In the genomic region with DNA sequence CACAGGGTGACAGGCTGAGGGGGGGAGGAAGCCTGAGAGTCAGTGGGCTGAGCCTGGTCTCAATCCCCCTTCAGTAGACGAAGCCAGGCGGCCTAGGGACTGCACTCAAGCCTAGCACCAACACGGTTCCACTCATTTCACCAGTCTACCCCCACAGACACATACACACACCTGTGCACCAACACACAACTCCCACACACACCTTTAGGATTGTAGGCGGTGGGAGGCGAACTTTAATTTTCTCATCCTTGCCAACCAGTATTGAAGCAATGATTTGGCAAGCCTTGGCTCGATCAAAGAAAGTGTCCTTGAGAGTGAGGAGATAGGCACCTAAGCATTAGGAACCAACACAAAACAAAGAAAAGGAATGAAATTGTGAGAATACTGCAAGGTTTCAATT, we compare ENCODE assay signal across 16 cellular contexts. TPM values are rescaled to one million over a fixed set of nuclear protein-coding genes. Genes with fewer than 3 reads are reported as not detected.
DNase-seq lines count a peak whose midpoint lies in the region; ATAC-seq, FAIRE-seq and TF ChIP-seq lines count a peak whose summit lies in the region.
"Had no signal": no experiment of that assay in that cellular context is flagged by ENCODE, and none has a peak within 500 bp of the region (broad histone marks: within the 10 kb centered on the region; RNA-seq: fewer than 3 reads in every experiment).

No MANE protein-coding gene starts in this region.

- H3K79me2 ChIP-seq in HepG2 (ENCODE audit: insufficient read depth, low read length): no peaks in the 10 kb centered on the region

- no peaks in the 10 kb centered on the region for H4K20me1 ChIP-seq in HepG2 (ENCODE audit: insufficient read depth, low read length)

- no peak overlapping the region for H3K27ac Mint-ChIP-seq in chondrocyte (ENCODE audit: unreplicated experiment)

- TF ChIP-seq EP300 in HepG2 (IDR thresholded peaks at IDR 0.05; ENCODE audit: low read depth in 2 of 2, low read length in 2 of 2) (no peak), HepG2 (CRISPR knock-in tag; IDR thresholded peaks at IDR 0.05; ENCODE audit: borderline replicate concordance) (no peak)

- no peak for TF ChIP-seq RAD21 in HepG2 (CRISPR knock-in tag; IDR thresholded peaks at IDR 0.05)

- 95% methylated on average over 6 of the region's 6 CpGs for WGBS in HepG2 (ENCODE audit: low lambda C conversion rate)
- WGBS in right lobe of liver (ENCODE audit: insufficient coverage, low coverage, low lambda C conversion rate, missing lambda C conversion rate): 90% methylated on average over 4 of the region's 6 CpGs

- no peak for FAIRE-seq in HepG2 (lab: Jason Lieb, UNC)
- FAIRE-seq: GM18507, H54 had no signal

- no peaks in the 10 kb centered on the region for H3K4me1 ChIP-seq in HepG2 (ENCODE audit: insufficient read depth, low read length)
- no peaks in the 10 kb centered on the region for H3K4me1 ChIP-seq in right lobe of liver
- H3K4me1 ChIP-seq: BLaER1 treated with 17β-estradiol and CSF1 and Interleukin-3, amounts not matched to agents 10 nM and 100 nM had no signal

- H3K27ac ChIP-seq in HepG2 (ENCODE audit: extremely low read length, insufficient read depth, low read length): no peak overlapping the region
- H3K27ac ChIP-seq in right lobe of liver: no peak overlapping the region
- 0 out of 2 replicates have a peak overlapping the region, but pooled peaks have one; percentile 22 for H3K27ac ChIP-seq in RWPE1
- H3K27ac ChIP-seq: BLaER1 treated with 17β-estradiol and CSF1 and Interleukin-3, amounts not matched to agents 10 nM and 100 nM; GM23248 had no signal

- TF ChIP-seq CTCF in HepG2 (CRISPR knock-in tag; IDR thresholded peaks at IDR 0.05) (no peak), right lobe of liver (IDR thresholded peaks at IDR 0.05) (no peak), RWPE1 (conservative IDR thresholded peaks at IDR 0.05; ENCODE audit: low read depth) (no peak), chondrocyte (IDR thresholded peaks at IDR 0.05) (no peak)

- H3K4me2 ChIP-seq in HepG2 (ENCODE audit: low read depth, low read length): no peak overlapping the region
- H3K4me2 ChIP-seq: BLaER1 treated with 17β-estradiol and CSF1 and Interleukin-3, amounts not matched to agents 10 nM and 100 nM had no signal

- H3K27me3 ChIP-seq in HepG2 (ENCODE audit: control insufficient read depth in 1 of 2, insufficient read depth in 2 of 2, low read length in 2 of 2): no peaks in the 10 kb centered on the region
- H3K27me3 ChIP-seq in right lobe of liver: no peaks in the 10 kb centered on the region
- H3K27me3 ChIP-seq: BLaER1 treated with 17β-estradiol and CSF1 and Interleukin-3, amounts not matched to agents 10 nM and 100 nM had no signal

- DNase-seq in HepG2 (ENCODE audit: low spot score): no peak
- no peak for DNase-seq in right lobe of liver
- DNase-seq in RWPE1 (ENCODE audit: low spot score): no peak
- DNase-seq in HuH-7.5 (ENCODE audit: low spot score): no peak
- DNase-seq in chondrocyte (ENCODE audit: low spot score): no peak
- no peak for DNase-seq in glomerular visceral epithelial cell (ENCODE audit: extremely low spot score)
- DNase-seq: 8988T; AML-193; Calu3; CD4-positive, CD25-positive, alpha-beta regulatory T cell; DMS 273 treated with DMSO at 0.1 percent for 48 hours; GM23248 had no signal

- H2AFZ ChIP-seq in HepG2 (ENCODE audit: low read length): no peak overlapping the region
- H2AFZ ChIP-seq: GM23248 had no signal

- ATAC-seq in HepG2: no peak
- no peak for ATAC-seq in right lobe of liver
- ATAC-seq in esophagus mucosa: peak; percentile 17

- H3K27me3 Mint-ChIP-seq in chondrocyte (ENCODE audit: low read depth): no peaks in the 10 kb centered on the region
- H3K27me3 Mint-ChIP-seq: CD4-positive, CD25-positive, alpha-beta regulatory T cell had no signal

- no peak for TF ChIP-seq POLR2A in HepG2 (IDR thresholded peaks at IDR 0.05; ENCODE audit: insufficient read depth in 1 of 2, low read depth in 2 of 2, low read length in 2 of 2)
- no peak for TF ChIP-seq POLR2A in right lobe of liver (IDR thresholded peaks at IDR 0.05)

- H3K36me3 ChIP-seq in HepG2 (replicated peaks in 1 of 2; ENCODE audit: control insufficient read depth in 1 of 2, insufficient read depth in 2 of 2, low read length in 2 of 2) (peaks cover 26 to 85% of the 10 kb centered on the region in 2 experiments), right lobe of liver (peaks cover 13 to 92% (median 31%) of the 10 kb centered on the region in 4 donors)

- POLR2A ChIA-PET in HepG2 (lab: Yijun Ruan, JAX) (no interaction called here), RWPE1 (lab: Yijun Ruan, JAX; ENCODE audit: low non-redundant PET) (no interaction called here)

- no peak overlapping the region for H3K4me3 ChIP-seq in HepG2 (replicated peaks in 1 of 3; ENCODE audit: insufficient read depth in 1 of 3, low read depth in 2 of 3, low read length in 3 of 3)
- H3K4me3 ChIP-seq in right lobe of liver: no peak overlapping the region
- H3K4me3 ChIP-seq: BLaER1 treated with 17β-estradiol and CSF1 and Interleukin-3, amounts not matched to agents 10 nM and 100 nM; GM23248 had no signal

- H3K9me3 Mint-ChIP-seq in chondrocyte (ENCODE audit: low read depth): no peaks in the 10 kb centered on the region
- H3K9me3 Mint-ChIP-seq: CD4-positive, CD25-positive, alpha-beta regulatory T cell had no signal

- CTCF ChIA-PET in HepG2 (lab: Yijun Ruan, JAX; ENCODE audit: low intra/inter-chr PET ratio, low total read pairs): no interaction called here
- CTCF ChIA-PET in RWPE1 (lab: Yijun Ruan, JAX): no interaction called here

- no peak overlapping the region for H3K9ac ChIP-seq in HepG2 (ENCODE audit: insufficient read depth, low read depth, low read length)
- H3K9ac ChIP-seq: BLaER1 treated with 17β-estradiol and CSF1 and Interleukin-3, amounts not matched to agents 10 nM and 100 nM; GM23248 had no signal

- H3K9me3 ChIP-seq in HepG2 (ENCODE audit: low read length) (no peaks in the 10 kb centered on the region), right lobe of liver (no peaks in the 10 kb centered on the region)
- H3K9me3 ChIP-seq: BLaER1 treated with 17β-estradiol and CSF1 and Interleukin-3, amounts not matched to agents 10 nM and 100 nM had no signal

- H3K4me1 Mint-ChIP-seq in chondrocyte (ENCODE audit: low read depth): no peaks in the 10 kb centered on the region

- BruUV-seq in HepG2 (replicated peaks; lab: Mats Ljungman, UMichigan): TSS peak; percentile 22

- H3K36me3 Mint-ChIP-seq in chondrocyte (ENCODE audit: low read depth): peaks cover 35% of the 10 kb centered on the region

- in situ Hi-C loops in HepG2 (cut with HindIII; ENCODE audit: extremely low pct_ligation_motif_present, low pct_unique_long_range_greater_than_20kb): no loop called here

- H3K4me3 Mint-ChIP-seq in chondrocyte (ENCODE audit: unreplicated experiment): no peak overlapping the region
- H3K4me3 Mint-ChIP-seq: CD4-positive, CD25-positive, alpha-beta regulatory T cell had no signal

- intact Hi-C loops in HepG2 (cut with micrococcal nuclease; ENCODE audit: unreplicated experiment): no loop called here
- intact Hi-C loops in right lobe of liver (cut with DNase I): no loop called here

RNA-seq across cellular contexts. Expression of gene POLR3A, which starts 19.7 kb away (rescaled TPM):
- 19.2 and 26.3 TPM in 2 replicates for total RNA-seq in HepG2 (2016; rRNA removed; fragmentation: Illumina TruSeq; extraction: Trizol)
- total RNA-seq in HepG2 (2016; cell fraction: cytosol; rRNA removed; fragmentation: Illumina TruSeq; extraction: Trizol; ENCODE audit: low read depth): 6.3 TPM in 2 replicates
- 18.7 and 24.8 TPM in 2 replicates for total RNA-seq in HepG2 (2016; cell fraction: insoluble cytoplasmic fraction; rRNA removed; fragmentation: Illumina TruSeq; extraction: Trizol)
- 8.1 and 8.7 TPM in 2 replicates for total RNA-seq in HepG2 (2016; cell fraction: membrane; rRNA removed; fragmentation: Illumina TruSeq; extraction: Trizol)
- 26.9 and 33.4 TPM in 2 replicates for total RNA-seq in HepG2 (2016; cell fraction: nucleus; rRNA removed; fragmentation: Illumina TruSeq; extraction: Trizol)
- 13.2 and 13.6 TPM in 2 replicates for polyA plus RNA-seq in HepG2 (2011; rRNA removed)
- 10.1 and 11.6 TPM in 2 replicates for polyA plus RNA-seq in HepG2 (2011; cell fraction: cytosol; rRNA removed)
- 13.4 and 15.1 TPM in 2 replicates for polyA plus RNA-seq in HepG2 (2011; cell fraction: nucleus; rRNA removed)
- polyA plus RNA-seq in HepG2 (2012): 13.5 and 15.5 TPM in 2 replicates
- 1.0 and 1.3 TPM in 2 replicates for polyA plus RNA-seq in HepG2 (2016; cell fraction: cytosol; fragmentation: Illumina TruSeq; extraction: Trizol; ENCODE audit: low read depth)
- polyA plus RNA-seq in HepG2 (2016; cell fraction: insoluble cytoplasmic fraction; fragmentation: Illumina TruSeq; extraction: Trizol; ENCODE audit: low read depth): 19.3 and 20.6 TPM in 2 replicates
- 2.3 and 3.0 TPM in 2 replicates for polyA plus RNA-seq in HepG2 (2016; cell fraction: membrane; fragmentation: Illumina TruSeq; extraction: Trizol; ENCODE audit: low read depth)
- 28.5 and 29.9 TPM in 2 replicates for polyA plus RNA-seq in HepG2 (2016; cell fraction: nucleus; fragmentation: Illumina TruSeq; extraction: Trizol; ENCODE audit: insufficient read depth, low read depth)
- polyA minus RNA-seq in HepG2 (2011; rRNA and poly(A)+ RNA removed; ENCODE audit: low replicate concordance): 29.5 and 34.2 TPM in 2 replicates
- polyA minus RNA-seq in HepG2 (2011; cell fraction: cytosol; rRNA and poly(A)+ RNA removed): 26.9 and 33.1 TPM in 2 replicates
- polyA minus RNA-seq in HepG2 (2011; cell fraction: nucleus; rRNA and poly(A)+ RNA removed): 65.7 and 71.6 TPM in 2 replicates
- 1 to 10 TPM; 5.5 to 8.5 (median 6.4) TPM for total RNA-seq in right lobe of liver
- 8.3 TPM for total RNA-seq in esophagus mucosa
- total RNA-seq in chondrocyte: 13.1 to 17.4 TPM (median 13.9 TPM) in 3 replicates

RNA-seq across cellular contexts. Expression of gene RPS24, which starts 24.0 kb away (rescaled TPM):
- total RNA-seq in HepG2 (2016; rRNA removed; fragmentation: Illumina TruSeq; extraction: Trizol): 2,690 and 3,176 TPM in 2 replicates
- total RNA-seq in HepG2 (2016; cell fraction: cytosol; rRNA removed; fragmentation: Illumina TruSeq; extraction: Trizol; ENCODE audit: low read depth): 3,443 and 3,899 TPM in 2 replicates
- total RNA-seq in HepG2 (2016; cell fraction: insoluble cytoplasmic fraction; rRNA removed; fragmentation: Illumina TruSeq; extraction: Trizol): 2,643 and 3,338 TPM in 2 replicates
- 5,731 and 5,852 TPM in 2 replicates for total RNA-seq in HepG2 (2016; cell fraction: membrane; rRNA removed; fragmentation: Illumina TruSeq; extraction: Trizol)
- 895 and 969 TPM in 2 replicates for total RNA-seq in HepG2 (2016; cell fraction: nucleus; rRNA removed; fragmentation: Illumina TruSeq; extraction: Trizol)
- polyA plus RNA-seq in HepG2 (2011; rRNA removed): 2,639 and 3,319 TPM in 2 replicates
- 3,964 and 5,129 TPM in 2 replicates for polyA plus RNA-seq in HepG2 (2011; cell fraction: cytosol; rRNA removed)
- 933 and 1,313 TPM in 2 replicates for polyA plus RNA-seq in HepG2 (2011; cell fraction: nucleus; rRNA removed)
- 4,478 and 4,556 TPM in 2 replicates for polyA plus RNA-seq in HepG2 (2012)
- polyA plus RNA-seq in HepG2 (2016; cell fraction: cytosol; fragmentation: Illumina TruSeq; extraction: Trizol; ENCODE audit: low read depth): 4,871 and 5,001 TPM in 2 replicates
- polyA plus RNA-seq in HepG2 (2016; cell fraction: insoluble cytoplasmic fraction; fragmentation: Illumina TruSeq; extraction: Trizol; ENCODE audit: low read depth): 3,512 and 4,058 TPM in 2 replicates
- polyA plus RNA-seq in HepG2 (2016; cell fraction: membrane; fragmentation: Illumina TruSeq; extraction: Trizol; ENCODE audit: low read depth): 5,657 and 5,670 TPM in 2 replicates
- polyA plus RNA-seq in HepG2 (2016; cell fraction: nucleus; fragmentation: Illumina TruSeq; extraction: Trizol; ENCODE audit: insufficient read depth, low read depth): 1,685 and 1,837 TPM in 2 replicates
- 161 and 446 TPM in 2 replicates for polyA minus RNA-seq in HepG2 (2011; rRNA and poly(A)+ RNA removed; ENCODE audit: low replicate concordance)
- polyA minus RNA-seq in HepG2 (2011; cell fraction: cytosol; rRNA and poly(A)+ RNA removed): 641 and 802 TPM in 2 replicates
- 344 and 614 TPM in 2 replicates for polyA minus RNA-seq in HepG2 (2011; cell fraction: nucleus; rRNA and poly(A)+ RNA removed)
- total RNA-seq in right lobe of liver: 100 to 1,000 TPM; 406 to 921 (median 499) TPM
- total RNA-seq in esophagus mucosa: 1,500 TPM
- 747 to 937 TPM (median 759 TPM) in 3 replicates for total RNA-seq in chondrocyte
